Comparison of ENCODE assay signal across 8 cellular contexts in the genomic region with DNA sequence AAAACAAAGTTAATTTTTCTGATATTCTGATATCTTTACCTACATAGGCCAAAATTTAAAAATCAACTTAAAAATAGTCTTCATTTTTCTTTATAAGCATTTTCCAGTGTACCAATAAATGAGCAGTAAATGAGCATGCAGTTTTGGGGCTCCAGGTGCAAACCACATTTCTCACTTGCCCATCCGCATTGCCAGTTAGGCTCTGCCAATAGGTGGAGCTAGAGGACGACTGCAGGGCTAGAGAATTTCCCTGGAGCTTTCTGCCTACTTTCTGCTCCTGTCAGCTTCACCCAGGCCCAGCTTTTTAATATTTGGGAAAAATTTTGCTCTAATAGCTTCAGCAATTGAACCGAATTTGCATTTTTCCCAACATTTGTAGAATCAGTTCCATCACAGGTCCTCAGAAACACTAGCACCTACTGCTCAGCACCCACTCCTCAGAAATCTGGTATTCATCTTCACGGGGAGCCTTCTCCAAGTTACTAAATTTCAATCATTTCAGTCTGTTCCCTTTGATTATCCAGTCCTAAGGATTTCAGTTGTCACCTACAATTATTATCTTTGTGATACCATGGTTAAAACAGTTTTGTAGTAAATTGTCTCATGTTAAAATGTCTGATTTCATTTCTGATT.
DNase-seq lines count a peak whose midpoint lies in the region; ATAC-seq and TF ChIP-seq lines count a peak whose summit lies in the region.

No MANE protein-coding gene starts in this region.

- CTCF ChIA-PET in activated CD4-positive, alpha-beta T cell treated with anti-CD3 and anti-CD28 coated beads for 36 hours (lab: Charles Lee), result interaction anchor here (0.7 to 1.5 kb wide), 11 partner anchors 10 to 966 kb away, joined by 3 to 5 read pairs (median 4); partner anchors contain the start of gene FAM174A

- ATAC-seq in GM21825 (IDR thresholded peaks at IDR 0.05; ENCODE audit: unreplicated experiment), result peak; percentile 80
- peak; percentile 39 for ATAC-seq in activated CD4-positive, alpha-beta T cell treated with anti-CD3 and anti-CD28 coated beads for 36 hours

- peak; percentile 9 for DNase-seq in NCI-H2227 (lab: John Stamatoyannopoulos, UW; ENCODE audit: unreplicated experiment)
- DNase-seq in NCI-H2227 treated with DMSO at 0.1 percent for 48 hours (lab: John Stamatoyannopoulos, UW), result no peak
- DNase-seq in LNCaP clone FGC (ENCODE audit: low read depth), result peak; percentile 3
- peak; percentile 65 for DNase-seq in activated CD4-positive, alpha-beta T cell treated with anti-CD3 and anti-CD28 coated beads for 36 hours
- DNase-seq in effector CD4-positive, alpha-beta T cell, result peak; percentile 30
- DNase-seq in mesothelial cell of epicardium (ENCODE audit: low spot score in 2 of 2, unreplicated experiment in 2 of 2), result peak in 1 of 2 experiments; percentile 61
- peak; percentile 28 for DNase-seq in stromal cell of bone marrow (ENCODE audit: low read depth)

- H3K36me3 Mint-ChIP-seq in activated CD4-positive, alpha-beta T cell treated with anti-CD3 and anti-CD28 coated beads for 36 hours (ENCODE audit: low read depth), result peaks cover 3% of the 10 kb centered on the region
- peaks cover 2% of the 10 kb centered on the region for H3K36me3 Mint-ChIP-seq in mesothelial cell of epicardium

- no peak overlapping the region for H3K27ac Mint-ChIP-seq in activated CD4-positive, alpha-beta T cell treated with anti-CD3 and anti-CD28 coated beads for 36 hours
- H3K27ac Mint-ChIP-seq in mesothelial cell of epicardium, result no peak overlapping the region

- no peak overlapping the region for H3K4me3 Mint-ChIP-seq in activated CD4-positive, alpha-beta T cell treated with anti-CD3 and anti-CD28 coated beads for 36 hours
- H3K4me3 Mint-ChIP-seq in mesothelial cell of epicardium, result no peak overlapping the region

- POLR2A ChIA-PET in activated CD4-positive, alpha-beta T cell treated with anti-CD3 and anti-CD28 coated beads for 36 hours (lab: Charles Lee), result no interaction called here

- intact Hi-C loops in activated CD4-positive, alpha-beta T cell treated with anti-CD3 and anti-CD28 coated beads for 36 hours (cut with DNase I, micrococcal nuclease), result loop anchor here (1.0 to 10.0 kb wide), 6 partner anchors 614 to 1544 kb away; no protein-coding TSS in a partner anchor

- H3K9me3 Mint-ChIP-seq in activated CD4-positive, alpha-beta T cell treated with anti-CD3 and anti-CD28 coated beads for 36 hours (ENCODE audit: low read depth), result peaks cover 3% of the 10 kb centered on the region
- H3K9me3 Mint-ChIP-seq in mesothelial cell of epicardium, result no peaks in the 10 kb centered on the region

- H3K4me1 Mint-ChIP-seq in activated CD4-positive, alpha-beta T cell treated with anti-CD3 and anti-CD28 coated beads for 36 hours, result no peaks in the 10 kb centered on the region
- no peaks in the 10 kb centered on the region for H3K4me1 Mint-ChIP-seq in mesothelial cell of epicardium

- no peaks in the 10 kb centered on the region for H3K27me3 Mint-ChIP-seq in activated CD4-positive, alpha-beta T cell treated with anti-CD3 and anti-CD28 coated beads for 36 hours
- H3K27me3 Mint-ChIP-seq in mesothelial cell of epicardium (ENCODE audit: low read depth), result no peaks in the 10 kb centered on the region

- no peak overlapping the region for H3K4me3 ChIP-seq in LNCaP clone FGC (ENCODE audit: low read depth, low read length)

- TF ChIP-seq CTCF in LNCaP clone FGC (IDR thresholded peaks at IDR 0.05; ENCODE audit: control insufficient read depth, extremely low read depth, insufficient read depth), result peak; percentile 93
- peak; percentile 60 for TF ChIP-seq CTCF in mesothelial cell of epicardium (IDR thresholded peaks at IDR 0.05; ENCODE audit: unreplicated experiment)
